12 cellular contexts compared by ENCODE assay signal in the genomic region with DNA sequence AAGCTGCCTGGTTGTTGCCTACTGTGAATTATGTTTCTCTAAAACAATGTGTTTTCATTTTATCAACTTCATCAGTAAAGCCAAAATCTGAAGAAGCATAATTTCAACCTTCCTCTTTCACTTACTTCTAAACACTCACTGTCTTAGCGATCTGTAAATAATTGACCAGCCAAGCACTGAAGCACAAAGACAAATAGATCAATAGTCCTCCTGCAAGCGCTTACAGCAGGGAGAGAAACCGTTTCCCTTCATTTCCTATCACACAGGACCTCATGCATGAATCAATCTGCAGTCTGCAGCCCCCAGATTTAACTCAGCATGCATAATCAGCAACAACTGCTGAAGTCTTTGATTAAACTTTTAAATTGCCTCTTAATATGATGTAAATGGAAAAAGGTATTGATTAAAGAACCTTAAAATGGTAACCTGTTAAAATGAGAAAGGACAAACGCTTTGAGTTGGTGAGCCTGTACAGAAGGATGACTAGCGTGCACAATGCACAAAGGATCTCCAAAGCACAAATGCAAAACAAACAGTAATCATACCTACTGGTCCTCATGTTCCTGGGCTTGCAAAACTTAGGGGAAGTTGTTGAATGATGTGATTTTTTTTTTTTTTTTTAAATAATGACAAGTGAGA.
DNase-seq lines count a peak whose midpoint lies in the region; ATAC-seq lines count a peak whose summit lies in the region.
"Had no signal": no experiment of that assay in that cellular context is flagged by ENCODE, and none has a peak within 500 bp of the region (broad histone marks: within the 10 kb centered on the region; RNA-seq: fewer than 3 reads in every experiment).

No MANE protein-coding gene starts in this region.

- DNase-seq in COLO668 (lab: John Stamatoyannopoulos, UW; ENCODE audit: unreplicated experiment) (peak; percentile 21), HuH-7.5 (ENCODE audit: low spot score) (peak; percentile 31), medulla oblongata (ENCODE audit: extremely low spot score) (no peak), SIG-M5 treated with dmso at 0.1 percent for 504 hours (lab: John Stamatoyannopoulos, UW; ENCODE audit: unreplicated experiment) (no peak)
- no peak for DNase-seq in activated CD8-positive, alpha-beta T cell treated with anti-CD3 and anti-CD28 coated beads, Interleukin-2, amount 10 ng/mL, durations not matched to agents 7 days and 5 days
- DNase-seq: activated CD4-positive, alpha-beta T cell treated with anti-CD3 and anti-CD28 coated beads for 48 hours; NCI-H1105; stimulated activated naive B cell treated with anti-CD40 and anti-IgM and Interleukin-4, amounts not matched to agents 10 μg/mL and 1 μg/mL and 100 μg/mL, for 72 hours had no signal

- H3K36me3 Mint-ChIP-seq in activated CD8-positive, alpha-beta T cell treated with anti-CD3 and anti-CD28 coated beads, Interleukin-2, amount 10 ng/mL, durations not matched to agents 7 days and 5 days (ENCODE audit: low read depth), result no peaks in the 10 kb centered on the region
- H3K36me3 Mint-ChIP-seq: activated naive CD4-positive, alpha-beta T cell treated with anti-CD3 and anti-CD28 coated beads, Interleukin-2, amount 50 U/mL, for 24 hours; stimulated activated naive B cell treated with anti-CD40 and anti-IgM and Interleukin-4, amounts not matched to agents 10 μg/mL and 1 μg/mL and 100 μg/mL, for 72 hours had no signal

- no peak overlapping the region for H3K27ac Mint-ChIP-seq in activated CD8-positive, alpha-beta T cell treated with anti-CD3 and anti-CD28 coated beads, Interleukin-2, amount 10 ng/mL, durations not matched to agents 7 days and 5 days
- H3K27ac Mint-ChIP-seq: activated naive CD4-positive, alpha-beta T cell treated with anti-CD3 and anti-CD28 coated beads, Interleukin-2, amount 50 U/mL, for 24 hours; stimulated activated naive B cell treated with anti-CD40 and anti-IgM and Interleukin-4, amounts not matched to agents 10 μg/mL and 1 μg/mL and 100 μg/mL, for 72 hours had no signal

- H3K27me3 Mint-ChIP-seq in activated CD8-positive, alpha-beta T cell treated with anti-CD3 and anti-CD28 coated beads, Interleukin-2, amount 10 ng/mL, durations not matched to agents 7 days and 5 days (ENCODE audit: low read depth), result no peaks in the 10 kb centered on the region
- H3K27me3 Mint-ChIP-seq: activated naive CD4-positive, alpha-beta T cell treated with anti-CD3 and anti-CD28 coated beads, Interleukin-2, amount 50 U/mL, for 24 hours; stimulated activated naive B cell treated with anti-CD40 and anti-IgM and Interleukin-4, amounts not matched to agents 10 μg/mL and 1 μg/mL and 100 μg/mL, for 72 hours had no signal

- peak; percentile 82 for ATAC-seq in GM19395 (IDR thresholded peaks at IDR 0.05; ENCODE audit: unreplicated experiment)
- peak; percentile 38 for ATAC-seq in HG02885 (IDR thresholded peaks at IDR 0.05; ENCODE audit: poor library complexity, unreplicated experiment)
- no peak for ATAC-seq in HG02623 (IDR thresholded peaks at IDR 0.05; ENCODE audit: unreplicated experiment)
- no peak for ATAC-seq in activated CD8-positive, alpha-beta T cell treated with anti-CD3 and anti-CD28 coated beads, Interleukin-2, amount 10 ng/mL, durations not matched to agents 7 days and 5 days
- ATAC-seq: stimulated activated naive B cell treated with anti-CD40 and anti-IgM and Interleukin-4, amounts not matched to agents 10 μg/mL and 1 μg/mL and 100 μg/mL, for 72 hours had no signal

- H3K4me1 Mint-ChIP-seq in activated CD8-positive, alpha-beta T cell treated with anti-CD3 and anti-CD28 coated beads, Interleukin-2, amount 10 ng/mL, durations not matched to agents 7 days and 5 days (ENCODE audit: low read depth), result no peaks in the 10 kb centered on the region
- H3K4me1 Mint-ChIP-seq: activated naive CD4-positive, alpha-beta T cell treated with anti-CD3 and anti-CD28 coated beads, Interleukin-2, amount 50 U/mL, for 24 hours had no signal

- H3K4me3 Mint-ChIP-seq in activated CD8-positive, alpha-beta T cell treated with anti-CD3 and anti-CD28 coated beads, Interleukin-2, amount 10 ng/mL, durations not matched to agents 7 days and 5 days, result no peak overlapping the region
- H3K4me3 Mint-ChIP-seq: activated naive CD4-positive, alpha-beta T cell treated with anti-CD3 and anti-CD28 coated beads, Interleukin-2, amount 50 U/mL, for 24 hours; stimulated activated naive B cell treated with anti-CD40 and anti-IgM and Interleukin-4, amounts not matched to agents 10 μg/mL and 1 μg/mL and 100 μg/mL, for 72 hours had no signal

- no peaks in the 10 kb centered on the region for H3K9me3 Mint-ChIP-seq in activated CD8-positive, alpha-beta T cell treated with anti-CD3 and anti-CD28 coated beads, Interleukin-2, amount 10 ng/mL, durations not matched to agents 7 days and 5 days (ENCODE audit: insufficient read depth)

- POLR2A ChIA-PET in activated CD8-positive, alpha-beta T cell treated with anti-CD3 and anti-CD28 coated beads, Interleukin-2, amount 10 ng/mL, durations not matched to agents 7 days and 5 days (lab: Charles Lee), result no interaction called here

- CTCF ChIA-PET in activated CD8-positive, alpha-beta T cell treated with anti-CD3 and anti-CD28 coated beads, Interleukin-2, amount 10 ng/mL, durations not matched to agents 7 days and 5 days (lab: Charles Lee), result no interaction called here

Comparison
In these comparisons a context has a peak if more than half of its experiments do, and no peak if none do; other contexts are left out.
1. DNase-seq: peak in COLO668 (single experiment) and HuH-7.5 (single experiment); none in medulla oblongata (single experiment), SIG-M5 treated with dmso at 0.1 percent for 504 hours (single experiment) and activated CD8-positive, alpha-beta T cell treated with anti-CD3 and anti-CD28 coated beads, Interleukin-2, amount 10 ng/mL, durations not matched to agents 7 days and 5 days (single experiment).
2. ATAC-seq: peak in GM19395 (single experiment) and HG02885 (single experiment); none in HG02623 (single experiment) and activated CD8-positive, alpha-beta T cell treated with anti-CD3 and anti-CD28 coated beads, Interleukin-2, amount 10 ng/mL, durations not matched to agents 7 days and 5 days (single experiment).